Comparison of ENCODE assay signal across 2 cellular contexts in genomic region chr6:113067612-113068262, GRCh38.
A peak's percentile ranks its signal among the peaks of the same experiment; 100 is the strongest.
TF ChIP-seq lines count a peak whose summit lies in the region.

No MANE protein-coding gene starts in this region.

TF ChIP-seq in HCT116, 20 proteins besides CTCF, POLR2A, EP300 and RAD21 (continued from another document):
- TF ChIP-seq YY1 (IDR thresholded peaks at IDR 0.05; ENCODE audit: extremely low read depth, insufficient replicate concordance, low read depth, low read length): no peak
- TF ChIP-seq JUND (IDR thresholded peaks at IDR 0.05): no peak
- no peak for TF ChIP-seq SP1 (IDR thresholded peaks at IDR 0.05; ENCODE audit: low read depth)
- TF ChIP-seq ZBTB33 (IDR thresholded peaks at IDR 0.05; ENCODE audit: extremely low read depth, insufficient replicate concordance, low read length): no peak
- no peak for TF ChIP-seq REST (IDR thresholded peaks at IDR 0.05; ENCODE audit: low read depth)

TF ChIP-seq in SK-N-SH, 30 proteins besides CTCF, POLR2A, EP300 and RAD21 (continued from another document):
- TF ChIP-seq TCF12 (IDR thresholded peaks at IDR 0.05) (peak; percentile 64), FOXM1 (IDR thresholded peaks at IDR 0.05; ENCODE audit: low read depth) (no peak), USF2 (IDR thresholded peaks at IDR 0.05; ENCODE audit: borderline replicate concordance, low read depth, low read length) (no peak), NRF1 (IDR thresholded peaks at IDR 0.05; ENCODE audit: low read depth, low read length) (no peak), IRF3 (IDR thresholded peaks at IDR 0.05; ENCODE audit: low read depth, low read length) (no peak), RFX5 (IDR thresholded peaks at IDR 0.05; ENCODE audit: low read length) (no peak), TEAD4 (IDR thresholded peaks at IDR 0.05; ENCODE audit: borderline replicate concordance, insufficient read depth) (peak; percentile 51; the same call in 1 of the 2 replicates), JUND (IDR thresholded peaks at IDR 0.05) (peak; percentile 44; the same call in 1 of the 2 replicates), USF1 (IDR thresholded peaks at IDR 0.05; ENCODE audit: borderline replicate concordance, low read depth) (no peak), POLR2AphosphoS5 (IDR thresholded peaks at IDR 0.05; ENCODE audit: low read depth, low read length) (no peak), NFIC (IDR thresholded peaks at IDR 0.05; ENCODE audit: borderline replicate concordance) (peak; percentile 39; the same call in 1 of the 2 replicates), RCOR1 (IDR thresholded peaks at IDR 0.05; ENCODE audit: low read length) (no peak), MEF2A (IDR thresholded peaks at IDR 0.05; ENCODE audit: borderline replicate concordance, low read depth) (no peak), ELF1 (IDR thresholded peaks at IDR 0.05) (no peak), GATA2 (CRISPR knock-in tag; IDR thresholded peaks at IDR 0.05) (no peak), TAF1 (IDR thresholded peaks at IDR 0.05; ENCODE audit: borderline replicate concordance, low read depth, low read length) (no peak), GABPA (IDR thresholded peaks at IDR 0.05; ENCODE audit: low read depth) (no peak), CHD2 (IDR thresholded peaks at IDR 0.05; ENCODE audit: low read length, partially characterized antibody) (no peak), MAX (IDR thresholded peaks at IDR 0.05; ENCODE audit: low read depth) (no peak), FOXJ3 (CRISPR knock-in tag; IDR thresholded peaks at IDR 0.05) (no peak), PBX3 (IDR thresholded peaks at IDR 0.05) (0 out of 2 replicates have a peak, but pooled peaks have one; percentile 4), YY1 (IDR thresholded peaks at IDR 0.05; ENCODE audit: low read depth) (no peak), SMC3 (IDR thresholded peaks at IDR 0.05; ENCODE audit: low read depth, low read length) (no peak), REST (IDR thresholded peaks at IDR 0.05; ENCODE audit: low read depth, low read length) (no peak), RXRA (IDR thresholded peaks at IDR 0.05; ENCODE audit: borderline replicate concordance, low read depth) (no peak), FOSL2 (IDR thresholded peaks at IDR 0.05; ENCODE audit: borderline replicate concordance, low read depth) (peak; percentile 27; the same call in 1 of the 2 replicates)
